3 cellular contexts compared by ENCODE assay signal in the genomic region with DNA sequence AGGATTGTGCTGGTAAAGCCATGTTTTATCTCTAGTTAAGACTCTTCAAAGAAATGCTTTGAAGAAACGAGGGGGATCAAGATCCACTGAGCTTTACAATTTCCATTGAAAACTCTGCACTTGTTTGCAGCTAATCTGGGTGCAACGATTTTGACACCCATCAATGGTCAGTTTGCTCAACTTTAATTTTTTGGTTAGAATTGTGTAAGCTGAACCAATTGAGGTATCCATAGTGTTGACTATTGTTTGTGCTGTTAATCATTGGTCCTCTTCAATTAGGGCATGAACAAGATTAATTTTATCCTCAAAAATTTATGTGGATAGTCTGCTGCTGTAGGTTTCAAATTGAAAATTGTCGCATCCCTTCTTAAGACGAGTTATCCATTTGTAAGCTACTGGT.
TF ChIP-seq lines count a peak whose summit lies in the region.

No MANE protein-coding gene starts in this region.

TF ChIP-seq in A549, 52 proteins besides CTCF, POLR2A, EP300 and RAD21:
- TF ChIP-seq SMC3 (IDR thresholded peaks at IDR 0.05) (no peak), CBX8 (IDR thresholded peaks at IDR 0.05) (peak; percentile 95), ZFP36 (IDR thresholded peaks at IDR 0.05; ENCODE audit: borderline replicate concordance, partially characterized antibody) (peak; percentile 17), RNF2 (IDR thresholded peaks at IDR 0.05; ENCODE audit: borderline replicate concordance, low read depth) (peak; percentile 97)

TF ChIP-seq in GM12878, 131 proteins besides CTCF, POLR2A, EP300 and RAD21:
- TF ChIP-seq MEF2B (IDR thresholded peaks at IDR 0.05; ENCODE audit: partially characterized antibody, poor library complexity, severe bottlenecking), result no peak
- TF ChIP-seq MXI1 (IDR thresholded peaks at IDR 0.05; ENCODE audit: low read depth, low read length), result no peak
- TF ChIP-seq BMI1 (IDR thresholded peaks at IDR 0.05; ENCODE audit: borderline replicate concordance), result peak; percentile 23; the same call in 1 of the 2 replicates
TF ChIP-seq in GM12878: peak in this region for 1.

TF ChIP-seq in K562, 482 proteins besides CTCF, POLR2A, EP300 and RAD21:
- TF ChIP-seq EHMT2 (IDR thresholded peaks at IDR 0.05) (no peak), RNF2 (IDR thresholded peaks at IDR 0.05) (0 out of 2 replicates have a peak, but pooled peaks have one; percentile 36), ERF (CRISPR knock-in tag; IDR thresholded peaks at IDR 0.05) (no peak)
